12 cellular contexts compared by ENCODE assay signal in the genomic region with DNA sequence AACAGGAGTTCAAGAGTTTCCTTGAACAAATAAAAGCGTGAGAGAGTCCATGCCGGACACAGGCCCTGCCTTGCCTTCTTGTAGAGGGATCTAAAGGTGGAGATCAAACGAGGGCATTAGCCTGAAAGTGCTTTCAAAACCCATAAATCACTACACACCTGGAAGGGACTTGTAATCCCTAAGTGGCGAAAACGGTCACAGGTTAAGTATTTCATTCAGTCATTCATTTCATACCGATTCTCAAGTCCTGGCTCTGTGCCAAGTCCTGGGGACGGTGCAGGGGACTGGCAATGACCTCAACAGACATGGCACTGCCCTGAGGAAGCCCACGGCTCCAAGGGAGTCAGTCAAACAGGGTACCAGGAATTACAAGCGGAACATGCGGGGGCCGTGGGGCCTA.
"Had no signal": no experiment of that assay in that cellular context is flagged by ENCODE, and none has a peak within 500 bp of the region (broad histone marks: within the 10 kb centered on the region; RNA-seq: fewer than 3 reads in every experiment).

No MANE protein-coding gene starts in this region.

- H3K4me1 ChIP-seq: pancreas, uterus had no signal

- H3K4me3 Mint-ChIP-seq: activated CD4-positive, alpha-beta memory T cell treated with anti-CD3 and anti-CD28 coated beads for 36 hours; activated naive CD8-positive, alpha-beta T cell; endodermal cell; memory B cell; neural crest cell; T-helper 2 cell treated with Interferon-gamma antibody and Interleukin-4, amounts not matched to agents 5 μg/mL and 100 μg/mL, for 36 hours had no signal

- H3K9me3 ChIP-seq: pancreas, stomach, uterus had no signal

- H3K9me3 Mint-ChIP-seq: activated CD4-positive, alpha-beta memory T cell treated with anti-CD3 and anti-CD28 coated beads for 36 hours; endodermal cell; memory B cell; neural crest cell; T-helper 2 cell treated with Interferon-gamma antibody and Interleukin-4, amounts not matched to agents 5 μg/mL and 100 μg/mL, for 36 hours had no signal

- H3K36me3 Mint-ChIP-seq: activated CD4-positive, alpha-beta memory T cell treated with anti-CD3 and anti-CD28 coated beads for 36 hours; activated naive CD8-positive, alpha-beta T cell; memory B cell had no signal

- H3K27me3 Mint-ChIP-seq: activated naive CD8-positive, alpha-beta T cell had no signal

- H3K36me3 ChIP-seq: pancreas, stomach, uterus had no signal

- H3K27ac Mint-ChIP-seq: activated CD4-positive, alpha-beta memory T cell treated with anti-CD3 and anti-CD28 coated beads for 36 hours; activated naive CD8-positive, alpha-beta T cell; endodermal cell; memory B cell; T-helper 2 cell treated with Interferon-gamma antibody and Interleukin-4, amounts not matched to agents 5 μg/mL and 100 μg/mL, for 36 hours had no signal

- H3K27me3 ChIP-seq: uterus had no signal

- H3K4me1 Mint-ChIP-seq: memory B cell had no signal

- DNase-seq: activated CD4-positive, alpha-beta memory T cell treated with anti-CD3 and anti-CD28 coated beads for 36 hours; activated CD4-positive, alpha-beta T cell treated with anti-CD3 and anti-CD28 coated beads for 1 hour; activated gamma-delta T cell; activated T-cell treated with anti-CD3 and anti-CD28 coated beads, Interleukin-2, amount 50 U/mL, for 48 hours; endodermal cell; stomach had no signal

- H3K4me3 ChIP-seq: pancreas, stomach, uterus had no signal
